26 cellular contexts compared by ENCODE assay signal in genomic region chr15:69384626-69385025, GRCh38. TPM values are rescaled to one million over a fixed set of nuclear protein-coding genes. Genes with fewer than 3 reads are reported as not detected.
"Had no signal": no experiment of that assay in that cellular context is flagged by ENCODE, and none has a peak within 500 bp of the region (broad histone marks: within the 10 kb centered on the region; RNA-seq: fewer than 3 reads in every experiment).

No MANE protein-coding gene starts in this region.

- H3K9me3 ChIP-seq: colonic mucosa, esophagus squamous epithelium, gastrocnemius medialis, heart right ventricle, left lung, mucosa of descending colon had no signal

- H3K36me3 ChIP-seq: colonic mucosa, gastrocnemius medialis, heart right ventricle, left lung had no signal

- H3K4me1 ChIP-seq: colonic mucosa, gastrocnemius medialis, heart right ventricle, left lung had no signal

- DNase-seq: colonic mucosa; cortex of kidney; effector CD8-positive, alpha-beta T cell; effector memory CD8-positive, alpha-beta T cell; endodermal cell; erythroblast; esophagus squamous epithelium; foreskin fibroblast; foreskin melanocyte; gastrocnemius medialis; glutamatergic neuron; heart right ventricle; hippocampal formation; kidney; kidney glomerular epithelial cell; left colon; left lung; left ventricle myocardium superior; mammary epithelial cell; mesendoderm; mucosa of descending colon; naive B cell; naive thymus-derived CD8-positive, alpha-beta T cell had no signal

- H3K27ac ChIP-seq: colonic mucosa, epithelial cell of prostate, esophagus squamous epithelium, gastrocnemius medialis, heart right ventricle, left lung had no signal

- H3K4me3 ChIP-seq: colonic mucosa, esophagus squamous epithelium, gastrocnemius medialis, heart right ventricle, left lung, lung, mucosa of descending colon had no signal

- ATAC-seq: effector memory CD8-positive, alpha-beta T cell; esophagus mucosa; gastrocnemius medialis; heart right ventricle; left colon; left lung; left ventricle myocardium superior; mucosa of descending colon; naive thymus-derived CD8-positive, alpha-beta T cell had no signal

- H3K27me3 ChIP-seq: colonic mucosa, esophagus squamous epithelium, gastrocnemius medialis, left lung had no signal

RNA-seq across cellular contexts. Expression of gene KIF23, which starts 29.5 kb away (rescaled TPM):
- total RNA-seq: naive thymus-derived CD8-positive, alpha-beta T cell had no signal
